In genomic region chr18:56678836-56679565, GRCh38 we compare ENCODE assay signal across 23 cellular contexts. TPM values are rescaled to one million over a fixed set of nuclear protein-coding genes. Genes with fewer than 3 reads are reported as not detected.
A peak's percentile ranks its signal among the peaks of the same experiment; 100 is the strongest.
DNase-seq lines count a peak whose midpoint lies in the region; TF ChIP-seq lines count a peak whose summit lies in the region.
"Had no signal": no experiment of that assay in that cellular context is flagged by ENCODE, and none has a peak within 500 bp of the region (broad histone marks: within the 10 kb centered on the region; RNA-seq: fewer than 3 reads in every experiment).

No MANE protein-coding gene starts in this region.

- BruUV-seq in OCI-LY7 (replicated peaks; lab: Mats Ljungman, UMichigan) = no TSS peak

- H4K20me1 ChIP-seq in OCI-LY7 (ENCODE audit: insufficient read depth, low read length) = no peaks in the 10 kb centered on the region

- no peaks in the 10 kb centered on the region for H3K36me3 ChIP-seq in OCI-LY7 (ENCODE audit: insufficient read depth, low read length)

- H3K4me1 ChIP-seq in OCI-LY7 (ENCODE audit: insufficient read depth, low read length, poor library complexity, severe bottlenecking) = no peaks in the 10 kb centered on the region

- no peak overlapping the region for H3K4me3 ChIP-seq in OCI-LY7 (ENCODE audit: low read depth, low read length, poor library complexity, severe bottlenecking)
- H3K4me3 ChIP-seq: sigmoid colon had no signal

- no peaks in the 10 kb centered on the region for H3K79me2 ChIP-seq in OCI-LY7 (ENCODE audit: insufficient read depth, low read depth, low read length)

- POLR2A ChIA-PET in OCI-LY7 (lab: Charles Lee) = no interaction called here

- intact Hi-C loops in OCI-LY7 (cut with micrococcal nuclease; ENCODE audit: unreplicated experiment) = no loop called here

- H3K4me2 ChIP-seq in OCI-LY7 (ENCODE audit: low read length) = no peak overlapping the region
- H3K4me2 ChIP-seq: SK-N-SH had no signal

- no peak for TF ChIP-seq CTCF in VCaP (conservative IDR thresholded peaks at IDR 0.05)
- no peak for TF ChIP-seq CTCF in OCI-LY7 (conservative IDR thresholded peaks at IDR 0.05; ENCODE audit: low read length)

- H3K27ac ChIP-seq in VCaP (peak overlapping the region; percentile 84), epithelial cell of prostate (no peak overlapping the region), OCI-LY7 (ENCODE audit: low read depth, low read length, poor library complexity, severe bottlenecking) (no peak overlapping the region)
- H3K27ac ChIP-seq: neutrophil, sigmoid colon had no signal

- H3K9me3 ChIP-seq in OCI-LY7 (ENCODE audit: low read length) = no peaks in the 10 kb centered on the region
- H3K9me3 ChIP-seq: neutrophil, sigmoid colon, SK-N-SH had no signal

- CTCF ChIA-PET in OCI-LY7 (lab: Charles Lee; ENCODE audit: unreplicated experiment) = no interaction called here

- no peaks in the 10 kb centered on the region for H3K9me2 ChIP-seq in OCI-LY7 (ENCODE audit: insufficient read depth, low read length)
- H3K9me2 ChIP-seq: SK-N-SH had no signal

- H2AFZ ChIP-seq in OCI-LY7 (ENCODE audit: low read length) = no peak overlapping the region

- DNase-seq in Ammon's horn (ENCODE audit: low spot score) = peak; percentile 35
- peak; percentile 45 for DNase-seq in epithelial cell of prostate (ENCODE audit: low read depth, low spot score)
- peak; percentile 23 for DNase-seq in midbrain (lab: John Stamatoyannopoulos, UW)
- no peak for DNase-seq in OCI-LY7 (ENCODE audit: low spot score)
- DNase-seq in cerebellar nuclear complex (lab: John Stamatoyannopoulos, UW) = no peak
- DNase-seq in COLO829 (ENCODE audit: low spot score) = no peak
- no peak for DNase-seq in CD1c-positive myeloid dendritic cell (ENCODE audit: extremely low spot score)
- DNase-seq: activated CD4-positive, CD25-positive, alpha-beta regulatory T cell; activated effector memory CD4-positive, alpha-beta T cell treated with anti-CD3 and anti-CD28 coated beads, Interleukin-2, amount 50 U/mL, for 16 hours; activated T-cell treated with anti-CD3 and anti-CD28 coated beads, Interleukin-2, amount 50 U/mL, for 24 hours; aorta; CD4-positive, alpha-beta T cell; central memory CD4-positive, alpha-beta T cell; naive B cell; NCI-H1417 treated with DMSO at 0.1 percent for 48 hours; NCI-H2081; NCI-H524 treated with DMSO at 0.1 percent for 48 hours; sigmoid colon; SK-N-SH; stimulated activated CD4-positive, alpha-beta T cell treated with anti-CD3 and anti-CD28 coated beads, Interleukin-12 subunit alpha, Interleukin-12 subunit beta, amount 100 ng/mL, for 4 hours; stimulated activated CD4-positive, alpha-beta T cell treated with anti-CD3 and anti-CD28 coated beads, Interleukin-2, amount 100 ng/mL, for 48 hours had no signal

RNA-seq across cellular contexts. Expression of gene WDR7, which starts 27.8 kb away (rescaled TPM):
- 13.2 and 15.2 TPM in 2 replicates for total RNA-seq in OCI-LY7 (2014; rRNA removed; shearing (Covaris generic))
- total RNA-seq in OCI-LY7 (2022) = 17.1 and 18.8 TPM in 2 replicates

RNA-seq across cellular contexts. Expression of gene TXNL1, which starts 40.6 kb away (rescaled TPM):
- 11.7 and 13.9 TPM in 2 replicates for total RNA-seq in OCI-LY7 (2014; rRNA removed; shearing (Covaris generic))
- total RNA-seq in OCI-LY7 (2022) = 39.7 and 42.5 TPM in 2 replicates

Comparison
In these comparisons a context has a peak if more than half of its experiments do, and no peak if none do; other contexts are left out.
1. DNase-seq: peak in Ammon's horn (single experiment), epithelial cell of prostate (single experiment) and midbrain (single experiment); none in OCI-LY7 (single experiment), cerebellar nuclear complex (0 of 2), COLO829 (single experiment) and CD1c-positive myeloid dendritic cell (single experiment).